In the genomic region with DNA sequence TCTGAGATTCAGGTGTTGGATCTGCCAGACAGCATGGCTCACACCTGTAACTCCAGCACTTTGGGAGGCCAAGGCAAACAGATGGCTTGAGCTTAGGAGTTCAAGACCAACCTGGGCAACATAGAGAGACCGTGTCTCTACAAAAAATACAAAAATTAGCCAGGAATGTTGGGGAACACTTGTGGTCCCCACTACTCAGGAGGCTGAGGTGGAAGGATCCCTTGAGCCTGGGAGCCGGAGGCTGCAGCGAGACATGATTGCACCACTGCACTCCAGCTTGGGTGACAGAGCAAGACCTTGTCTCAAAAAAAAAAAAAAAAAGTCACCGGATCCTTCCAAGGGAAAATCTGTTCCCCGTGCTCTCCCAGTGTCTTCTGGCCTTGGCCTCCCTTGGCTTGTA, we compare ENCODE assay signal across 6 cellular contexts.
"Had no signal": no experiment of that assay in that cellular context is flagged by ENCODE, and none has a peak within 500 bp of the region (broad histone marks: within the 10 kb centered on the region; RNA-seq: fewer than 3 reads in every experiment).

No MANE protein-coding gene starts in this region.

- H3K4me3 ChIP-seq: K562 had no signal

- ATAC-seq: HepG2, K562 had no signal

- H3K27ac ChIP-seq: HL-60 had no signal

- DNase-seq: IMR-90, KBM-7, KG1 had no signal
